ENCODE assay signal across 6 cellular contexts in genomic region chr12:131207841-131208240, GRCh38.
DNase-seq lines count a peak whose midpoint lies in the region; TF ChIP-seq lines count a peak whose summit lies in the region.
"Not testable (repeated sequence)": the region's sequence is repeated elsewhere in the genome, so short reads cannot be mapped to it uniquely, and the experiment has no call there.

No MANE protein-coding gene starts in this region.

- not testable (repeated sequence) for H2BK120ac ChIP-seq in H9 (ENCODE audit: low read depth, low read length, poor library complexity, severe bottlenecking)

- H3K79me2 ChIP-seq in H9 (ENCODE audit: insufficient read depth, low read length) = not testable (repeated sequence)

- H3K27ac ChIP-seq in H9 (ENCODE audit: insufficient read length, low read depth, low read length) = not testable (repeated sequence)

- not testable (repeated sequence) for H3T11ph ChIP-seq in H9 (ENCODE audit: low read length)

- not testable (repeated sequence) for H2AFZ ChIP-seq in H9 (ENCODE audit: low read length)

- H3K9me3 Mint-ChIP-seq in H9; chondrocyte (ENCODE audit: low read depth); type B pancreatic cell: not testable (repeated sequence)

- not testable (repeated sequence) for H3K27ac Mint-ChIP-seq in H9; chondrocyte (ENCODE audit: unreplicated experiment); type B pancreatic cell

- not testable (repeated sequence) for H4K20me1 ChIP-seq in H9 (ENCODE audit: control insufficient read depth, insufficient read depth, insufficient read length)

- not testable (repeated sequence) for H2BK20ac ChIP-seq in H9 (ENCODE audit: low read depth, low read length, poor library complexity, severe bottlenecking)

- not testable (repeated sequence) for H2BK12ac ChIP-seq in H9 (ENCODE audit: insufficient read length, low read depth, low read length)

- not testable (repeated sequence) for H3K36me3 Mint-ChIP-seq in H9 (ENCODE audit: insufficient read depth in 1 of 3, low read depth in 3 of 3); chondrocyte (ENCODE audit: low read depth); type B pancreatic cell

- not testable (repeated sequence) for H3K79me1 ChIP-seq in H9 (ENCODE audit: insufficient read depth, low read depth, low read length, poor library complexity, severe bottlenecking)

- H3K4me1 ChIP-seq in H9 (ENCODE audit: insufficient read depth, low read length) = not testable (repeated sequence)

- WGBS in H9 (ENCODE audit: extremely low coverage, insufficient read length, low lambda C conversion rate) = no CpG with 5 or more reads among the region's 21 CpGs

- intact Hi-C loops in cardiac septum (cut with DNase I); posterior vena cava (cut with DNase I): not testable (repeated sequence)

- H4K5ac ChIP-seq in H9 (ENCODE audit: insufficient read length, low read depth, low read length) = not testable (repeated sequence)

- H3K23ac ChIP-seq in H9 (ENCODE audit: insufficient read length, low read depth, low read length) = not testable (repeated sequence)

- H3K4ac ChIP-seq in H9 (ENCODE audit: low read depth, low read length) = not testable (repeated sequence)

- H3K4me1 Mint-ChIP-seq in H9; chondrocyte (ENCODE audit: low read depth); type B pancreatic cell (ENCODE audit: unreplicated experiment): not testable (repeated sequence)

- not testable (repeated sequence) for H3K23me2 ChIP-seq in H9 (ENCODE audit: insufficient read length, low read depth, low read length, poor library complexity, severe bottlenecking)

- H3K14ac ChIP-seq in H9 (ENCODE audit: insufficient read depth, low read length) = not testable (repeated sequence)

- H3K18ac ChIP-seq in H9 (ENCODE audit: insufficient read length, low read depth, low read length) = not testable (repeated sequence)

- TF ChIP-seq CTCF in H9 (conservative IDR thresholded peaks at IDR 0.05); chondrocyte (IDR thresholded peaks at IDR 0.05); type B pancreatic cell (conservative IDR thresholded peaks at IDR 0.05): not testable (repeated sequence)

- not testable (repeated sequence) for H4K91ac ChIP-seq in H9 (ENCODE audit: insufficient read length, low read depth, low read length)

- H3K56ac ChIP-seq in H9 (ENCODE audit: insufficient read length, low read depth, low read length) = not testable (repeated sequence)

- H2BK5ac ChIP-seq in H9 (ENCODE audit: insufficient read length, low read length) = not testable (repeated sequence)

- not testable (repeated sequence) for H3K4me3 Mint-ChIP-seq in H9; chondrocyte (ENCODE audit: unreplicated experiment); type B pancreatic cell

- H2BK15ac ChIP-seq in H9 (ENCODE audit: low read depth, low read length) = not testable (repeated sequence)

- not testable (repeated sequence) for H4K8ac ChIP-seq in H9 (replicated peaks; ENCODE audit: insufficient read length, low read depth, low read length)

- not testable (repeated sequence) for H3K9me3 ChIP-seq in H9 (ENCODE audit: control insufficient read depth, low read depth, low read length)

- H3K4me2 ChIP-seq in H9 (ENCODE audit: insufficient read depth, insufficient read length, low read length) = not testable (repeated sequence)

- H3K9ac ChIP-seq in H9 (ENCODE audit: extremely low read depth, insufficient read length, low read length) = not testable (repeated sequence)

- DNase-seq in H9 (peak; percentile 19), chondrocyte (ENCODE audit: low spot score) (peak; percentile 68), cardiac septum (ENCODE audit: low spot score) (peak; percentile 67), mesenteric fat pad (ENCODE audit: low spot score) (peak; percentile 68), posterior vena cava (ENCODE audit: low spot score) (peak; percentile 36), type B pancreatic cell (ENCODE audit: extremely low spot score, unreplicated experiment) (peak; percentile 52)

- not testable (repeated sequence) for H2AK5ac ChIP-seq in H9 (ENCODE audit: insufficient read length, low read length)

- not testable (repeated sequence) for H3K27me3 Mint-ChIP-seq in H9 (ENCODE audit: low read depth); chondrocyte (ENCODE audit: low read depth); type B pancreatic cell

- not testable (repeated sequence) for H3K27me3 ChIP-seq in H9 (ENCODE audit: insufficient read depth, low read length)
